In the genomic region with DNA sequence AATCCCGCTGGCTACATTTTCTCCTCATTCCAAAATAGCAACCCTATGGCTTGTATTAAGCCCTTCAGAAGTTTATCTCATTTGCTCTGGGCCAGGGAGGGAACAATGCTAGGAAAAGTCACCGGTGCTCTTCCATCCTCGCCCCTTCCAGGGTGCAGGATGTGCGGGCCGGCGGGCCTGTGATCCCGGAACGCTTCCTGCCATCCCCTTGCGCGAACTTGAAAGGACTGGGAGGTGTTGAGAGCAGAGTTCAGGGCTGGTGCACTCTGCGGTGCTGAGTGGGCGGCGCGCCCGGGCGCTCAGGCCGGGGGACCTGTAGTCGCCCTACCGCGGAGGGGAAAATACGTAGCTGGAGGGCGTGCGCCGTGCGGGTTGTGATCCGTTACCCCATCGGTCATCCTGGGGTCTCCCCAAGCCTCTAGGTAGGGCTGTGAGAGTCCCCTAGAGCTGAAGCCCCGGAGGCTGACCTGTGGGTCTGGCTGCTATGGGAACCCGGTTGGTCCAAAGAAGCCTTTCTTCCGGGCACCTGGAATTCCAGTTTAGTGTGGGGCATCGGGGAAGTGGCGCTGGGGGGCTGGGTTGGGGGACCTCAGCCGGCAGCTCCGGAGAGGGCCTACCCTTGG, we compare ENCODE assay signal across 8 cellular contexts. TPM values are rescaled to one million over a fixed set of nuclear protein-coding genes. Genes with fewer than 3 reads are reported as not detected.
A peak's percentile ranks its signal among the peaks of the same experiment; 100 is the strongest.
DNase-seq lines count a peak whose midpoint lies in the region; ATAC-seq and TF ChIP-seq lines count a peak whose summit lies in the region.

No MANE protein-coding gene starts in this region.

- peak overlapping the region; percentile 61 for H3K9ac ChIP-seq in NT2/D1 (ENCODE audit: insufficient read length, low read depth)

- H3K4me3 Mint-ChIP-seq in Caco-2 (ENCODE audit: unreplicated experiment) (peak overlapping the region; percentile 95), osteocyte (ENCODE audit: unreplicated experiment) (peak overlapping the region; percentile 40)

- TF ChIP-seq POLR2A in heart left ventricle (IDR thresholded peaks at IDR 0.05), result no peak

- CTCF ChIA-PET in Caco-2 (lab: Charles Lee), result interaction anchor here (1.6 kb wide), 1 partner anchor 356 kb away, joined by 3 read pairs; no protein-coding TSS in a partner anchor

- H3K36me3 Mint-ChIP-seq in Caco-2 (ENCODE audit: insufficient read depth, unreplicated experiment) (peaks cover 10% of the 10 kb centered on the region), osteocyte (ENCODE audit: unreplicated experiment) (no peaks in the 10 kb centered on the region)

- intact Hi-C loops in Caco-2 (cut with micrococcal nuclease; ENCODE audit: unreplicated experiment), result loop anchor here (10.0 kb wide), 2 partner anchors 356 to 444 kb away; no protein-coding TSS in a partner anchor
- intact Hi-C loops in heart left ventricle (cut with DNase I), result no loop called here

- H3K4me1 Mint-ChIP-seq in Caco-2 (ENCODE audit: low read depth, unreplicated experiment) (peaks cover 13% of the 10 kb centered on the region), osteocyte (ENCODE audit: unreplicated experiment) (peaks cover 24% of the 10 kb centered on the region)

- POLR2A ChIA-PET in Caco-2 (lab: Charles Lee), result no interaction called here

- peak overlapping the region; percentile 69 for H3K4me3 ChIP-seq in Caco-2 (ENCODE audit: low read depth, low read length)
- H3K4me3 ChIP-seq in NT2/D1 (ENCODE audit: insufficient read length, low read depth), result peak overlapping the region; percentile 40
- H3K4me3 ChIP-seq in heart left ventricle, result peak overlapping the region in 11 of 12 donors; percentile 33 to 65 (median 55)

- ATAC-seq in heart left ventricle (peak; percentile 45 to 82 (median 58)), GM21528 (IDR thresholded peaks at IDR 0.05; ENCODE audit: low FRiP score, unreplicated experiment) (no peak)

- no peak overlapping the region for H3K27ac Mint-ChIP-seq in Caco-2 (ENCODE audit: unreplicated experiment)
- no peak overlapping the region for H3K27ac Mint-ChIP-seq in osteocyte (ENCODE audit: unreplicated experiment)

- WGBS in heart left ventricle, 4 donors, result 2 to 5% (median 2%) methylated on average over 5 to 34 of the region's 34 CpGs

- DNase-seq in Caco-2, result peak; percentile 51 to 62
- no peak for DNase-seq in NT2/D1 (ENCODE audit: low read depth, low spot score)
- peak in 1 of 5 donors; percentile 33 for DNase-seq in heart left ventricle
- no peak for DNase-seq in osteocyte (ENCODE audit: extremely low spot score, unreplicated experiment)
- DNase-seq in cerebellar nuclear complex (lab: John Stamatoyannopoulos, UW), result no peak
- no peak for DNase-seq in CD1c-positive myeloid dendritic cell (ENCODE audit: extremely low spot score)
- DNase-seq in NCI-H1417 treated with DMSO at 0.1 percent for 48 hours (lab: John Stamatoyannopoulos, UW), result no peak

- BruUV-seq in Caco-2 (replicated peaks; lab: Mats Ljungman, UMichigan), result no TSS peak

- peak overlapping the region in 9 of 12 donors; percentile 10 to 60 (median 35) for H3K27ac ChIP-seq in heart left ventricle

- H3K36me3 ChIP-seq in Caco-2 (ENCODE audit: control insufficient read depth, insufficient read depth, low read length) (no peaks in the 10 kb centered on the region), NT2/D1 (ENCODE audit: insufficient read depth, insufficient read length, low read length) (no peaks in the 10 kb centered on the region), heart left ventricle (no peaks in the 10 kb centered on the region)

- H3K27me3 ChIP-seq in Caco-2 (replicated peaks; ENCODE audit: control insufficient read depth, insufficient read depth, low read length) (no peaks in the 10 kb centered on the region), NT2/D1 (ENCODE audit: insufficient read depth, insufficient read length) (peaks cover 98% of the 10 kb centered on the region), heart left ventricle (peaks cover 61 to 100% (median 99%) of the 10 kb centered on the region in 9 donors)

- H3K27me3 Mint-ChIP-seq in Caco-2 (ENCODE audit: insufficient read depth, unreplicated experiment) (no peaks in the 10 kb centered on the region), osteocyte (ENCODE audit: unreplicated experiment) (peaks cover 55% of the 10 kb centered on the region)

- H3K4me1 ChIP-seq in Caco-2 (0 out of 2 replicates have a peak, but pooled peaks cover 4% of the 10 kb centered on the region), NT2/D1 (ENCODE audit: insufficient read depth, insufficient read length) (peaks cover 8% of the 10 kb centered on the region), heart left ventricle (peaks cover 0 to 50% (median 27%) of the 10 kb centered on the region in 12 donors)

- H3K9me3 Mint-ChIP-seq in Caco-2 (ENCODE audit: unreplicated experiment) (no peaks in the 10 kb centered on the region), osteocyte (ENCODE audit: unreplicated experiment) (no peaks in the 10 kb centered on the region)

- TF ChIP-seq CTCF in Caco-2 (IDR thresholded peaks at IDR 0.05; ENCODE audit: insufficient read depth in 1 of 2, low read depth in 1 of 2, low read length in 1 of 2, severe bottlenecking in 1 of 2, unreplicated experiment in 1 of 2) (no peak), heart left ventricle (IDR thresholded peaks at IDR 0.05) (no peak), osteocyte (IDR thresholded peaks at IDR 0.05) (no peak)

- no peaks in the 10 kb centered on the region for H3K9me3 ChIP-seq in Caco-2
- no peaks in the 10 kb centered on the region for H3K9me3 ChIP-seq in NT2/D1 (ENCODE audit: insufficient read depth, low read length)
- H3K9me3 ChIP-seq in heart left ventricle, result no peaks in the 10 kb centered on the region

RNA-seq across cellular contexts. Expression of a gene that starts 13.1 kb away (rescaled TPM):
- total RNA-seq in Caco-2 (2022) (6.5 and 9.1 TPM in 2 replicates), heart left ventricle (1 to 10 TPM in 7 of 9 donors, under 1 TPM in 2; 0.44 to 2.7 (median 1.2) TPM), osteocyte (not detected in 2 replicates)
- under 1 TPM; 0.30 to 0.69 TPM for polyA plus RNA-seq in heart left ventricle

Comparison
In these comparisons a context has a peak if more than half of its experiments do, and no peak if none do; other contexts are left out.
1. DNase-seq: peak in Caco-2 (2 of 2); none in NT2/D1 (single experiment), osteocyte (single experiment), cerebellar nuclear complex (0 of 2), CD1c-positive myeloid dendritic cell (single experiment) and NCI-H1417 treated with DMSO at 0.1 percent for 48 hours (single experiment).
2. Peak in every context shown above with its lines, with median percentiles within 50 percentile points of each other: H3K4me3 ChIP-seq.